33 cellular contexts compared by ENCODE assay signal in the genomic region with DNA sequence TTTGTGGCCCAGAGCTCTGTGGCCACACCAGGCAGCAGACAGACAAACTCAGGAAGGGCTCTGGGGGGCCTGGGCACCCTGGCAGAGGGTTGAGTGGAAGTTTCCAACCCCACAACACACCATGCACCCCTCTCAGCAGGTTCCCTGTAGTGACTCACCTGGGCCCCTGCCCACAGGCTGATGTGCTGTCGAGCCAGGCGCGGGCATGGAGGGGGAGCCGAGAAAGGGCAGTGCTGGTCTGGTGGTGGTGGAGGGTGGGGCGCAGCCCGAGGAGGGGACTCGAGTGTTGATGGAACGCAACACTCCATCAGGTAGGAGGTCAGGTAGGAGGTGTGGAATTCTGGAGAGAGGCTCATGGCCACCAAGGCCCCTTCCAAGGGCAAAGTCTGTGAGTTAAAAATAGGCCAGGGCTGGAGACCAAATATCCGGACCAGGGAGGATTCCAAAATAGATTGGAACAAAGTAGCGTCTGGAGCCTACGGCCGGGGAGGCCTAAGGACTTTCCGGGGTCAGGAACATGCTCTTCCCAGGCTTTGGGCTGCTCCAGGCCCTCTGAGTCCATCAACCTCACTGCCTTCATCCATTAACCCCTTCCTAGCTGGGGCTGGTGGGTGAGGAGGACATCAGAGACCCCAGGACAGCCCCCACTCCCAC.
"Had no signal": no experiment of that assay in that cellular context is flagged by ENCODE, and none has a peak within 500 bp of the region (broad histone marks: within the 10 kb centered on the region; RNA-seq: fewer than 3 reads in every experiment).

No MANE protein-coding gene starts in this region.

- H3K9me3 ChIP-seq: ascending aorta, MG63, SJCRH30 had no signal

- H3K27ac Mint-ChIP-seq: activated CD4-positive, alpha-beta memory T cell treated with anti-CD3 and anti-CD28 coated beads, Interleukin-2, amount 10 ng/mL, durations not matched to agents 7 days and 5 days; activated CD8-positive, alpha-beta memory T cell treated with anti-CD3 and anti-CD28 coated beads, Interleukin-2, amount 10 ng/mL, durations not matched to agents 7 days and 5 days; activated naive CD4-positive, alpha-beta T cell treated with anti-CD3 and anti-CD28 coated beads, Interleukin-2, amount 50 U/mL, for 24 hours; activated naive CD8-positive, alpha-beta T cell treated with anti-CD3 and anti-CD28 coated beads, Interleukin-2, amount 10 ng/mL, durations not matched to agents 7 days and 5 days had no signal

- H3K9me3 Mint-ChIP-seq: activated CD4-positive, alpha-beta memory T cell treated with anti-CD3 and anti-CD28 coated beads, Interleukin-2, amount 10 ng/mL, durations not matched to agents 7 days and 5 days; activated naive CD4-positive, alpha-beta T cell treated with anti-CD3 and anti-CD28 coated beads, Interleukin-2, amount 50 U/mL, for 24 hours; activated naive CD8-positive, alpha-beta T cell treated with anti-CD3 and anti-CD28 coated beads, Interleukin-2, amount 10 ng/mL, durations not matched to agents 7 days and 5 days had no signal

- H3K4me3 Mint-ChIP-seq: activated CD4-positive, alpha-beta memory T cell treated with anti-CD3 and anti-CD28 coated beads, Interleukin-2, amount 10 ng/mL, durations not matched to agents 7 days and 5 days; activated CD8-positive, alpha-beta memory T cell treated with anti-CD3 and anti-CD28 coated beads, Interleukin-2, amount 10 ng/mL, durations not matched to agents 7 days and 5 days; activated naive CD4-positive, alpha-beta T cell treated with anti-CD3 and anti-CD28 coated beads, Interleukin-2, amount 50 U/mL, for 24 hours; activated naive CD8-positive, alpha-beta T cell treated with anti-CD3 and anti-CD28 coated beads, Interleukin-2, amount 10 ng/mL, durations not matched to agents 7 days and 5 days had no signal

- H3K36me3 Mint-ChIP-seq: activated CD8-positive, alpha-beta memory T cell treated with anti-CD3 and anti-CD28 coated beads, Interleukin-2, amount 10 ng/mL, durations not matched to agents 7 days and 5 days; activated naive CD4-positive, alpha-beta T cell treated with anti-CD3 and anti-CD28 coated beads, Interleukin-2, amount 50 U/mL, for 24 hours; activated naive CD8-positive, alpha-beta T cell treated with anti-CD3 and anti-CD28 coated beads, Interleukin-2, amount 10 ng/mL, durations not matched to agents 7 days and 5 days had no signal

- DNase-seq: activated CD4-positive, alpha-beta memory T cell treated with anti-CD3 and anti-CD28 coated beads, Interleukin-2, amount 10 ng/mL, durations not matched to agents 7 days and 5 days; activated CD4-positive, alpha-beta T cell treated with anti-CD3 and anti-CD28 coated beads for 1 hour; activated CD4-positive, alpha-beta T cell treated with anti-CD3 and anti-CD28 coated beads for 48 hours; activated CD4-positive, CD25-positive, alpha-beta regulatory T cell; activated CD8-positive, alpha-beta memory T cell treated with anti-CD3 and anti-CD28 coated beads for 24 hours; activated CD8-positive, alpha-beta memory T cell treated with anti-CD3 and anti-CD28 coated beads, Interleukin-2, amount 10 ng/mL, durations not matched to agents 7 days and 5 days; activated CD8-positive, alpha-beta memory T cell treated with anti-CD3 and anti-CD28 coated beads, Interleukin-2, amount 50 U/mL, for 48 hours; activated gamma-delta T cell; activated naive CD4-positive, alpha-beta T cell treated with Interleukin-2 at 50 U/mL for 16 hours; activated naive CD8-positive, alpha-beta T cell treated with anti-CD3 and anti-CD28 coated beads, Interleukin-2, amount 10 ng/mL, durations not matched to agents 7 days and 5 days; activated T-cell treated with anti-CD3 and anti-CD28 coated beads, Interleukin-2, amount 50 U/mL, for 48 hours; amygdala; Kasumi-1; KG1; MG63; NCI-H1048; NCI-H1105 treated with DMSO at 0.1 percent for 48 hours; NCI-H1436; NCI-H1694; NCI-H1930; NCI-H2081 treated with DMSO at 0.1 percent for 48 hours; NCI-H345; NCI-H524 treated with DMSO at 0.1 percent for 48 hours; RPMI8226; SHP77; SJCRH30; T1000; WERI-Rb-1 had no signal

- H3K36me3 ChIP-seq: ascending aorta, cardiac muscle cell, MG63, SJCRH30, WERI-Rb-1 had no signal

- H3K4me3 ChIP-seq: ascending aorta, cardiac muscle cell, MG63, SJCRH30, SK-N-MC had no signal

- H3K4me1 ChIP-seq: ascending aorta, SJCRH30 had no signal

- H3K27me3 ChIP-seq: ascending aorta, cardiac muscle cell, MG63 had no signal

- H3K4me1 Mint-ChIP-seq: activated CD4-positive, alpha-beta memory T cell treated with anti-CD3 and anti-CD28 coated beads, Interleukin-2, amount 10 ng/mL, durations not matched to agents 7 days and 5 days; activated CD8-positive, alpha-beta memory T cell treated with anti-CD3 and anti-CD28 coated beads, Interleukin-2, amount 10 ng/mL, durations not matched to agents 7 days and 5 days; activated naive CD4-positive, alpha-beta T cell treated with anti-CD3 and anti-CD28 coated beads, Interleukin-2, amount 50 U/mL, for 24 hours; activated naive CD8-positive, alpha-beta T cell treated with anti-CD3 and anti-CD28 coated beads, Interleukin-2, amount 10 ng/mL, durations not matched to agents 7 days and 5 days had no signal

- ATAC-seq: activated CD8-positive, alpha-beta memory T cell treated with anti-CD3 and anti-CD28 coated beads, Interleukin-2, amount 10 ng/mL, durations not matched to agents 7 days and 5 days; Panc1 had no signal

- H3K27ac ChIP-seq: ascending aorta, cardiac muscle cell, SJCRH30, SK-N-MC, WERI-Rb-1 had no signal
